8 cellular contexts compared by ENCODE assay signal in genomic region chr10:51699145-51699474, GRCh38. TPM values are rescaled to one million over a fixed set of nuclear protein-coding genes. Genes with fewer than 3 reads are reported as not detected.
DNase-seq lines count a peak whose midpoint lies in the region; ATAC-seq and TF ChIP-seq lines count a peak whose summit lies in the region.

No MANE protein-coding gene starts in this region.

- H3K27me3 ChIP-seq in SU-DHL-6 (ENCODE audit: low read length) (no peaks in the 10 kb centered on the region), trophoblast cell (ENCODE audit: insufficient read depth, low read length) (no peaks in the 10 kb centered on the region)

- H3K79me1 ChIP-seq in trophoblast cell (ENCODE audit: low read length), result peaks cover 7% of the 10 kb centered on the region

- peak overlapping the region; percentile 45 for H3K14ac ChIP-seq in trophoblast cell (ENCODE audit: low read length)

- H3F3A ChIP-seq in SU-DHL-6 (ENCODE audit: insufficient read depth), result no peaks in the 10 kb centered on the region

- peaks cover 5 to 9% of the 10 kb centered on the region in 2 experiments for H3K4me1 ChIP-seq in trophoblast cell (ENCODE audit: control insufficient read depth in 1 of 2, insufficient read depth in 2 of 2, low read length in 2 of 2)

- H2BK5ac ChIP-seq in trophoblast cell (ENCODE audit: low read depth, low read length, poor library complexity), result no peak overlapping the region

- H2BK120ac ChIP-seq in trophoblast cell (ENCODE audit: insufficient read depth, low read length, poor library complexity), result no peak overlapping the region

- H3K27ac ChIP-seq in SU-DHL-6 (ENCODE audit: low read depth, low read length) (peak overlapping the region; percentile 82), trophoblast cell (ENCODE audit: low read depth, low read length) (peak overlapping the region; percentile 29)

- WGBS in trophoblast cell (ENCODE audit: extremely low coverage, insufficient coverage, insufficient read length), result no CpG with 5 or more reads among the region's 14 CpGs

- H4K91ac ChIP-seq in trophoblast cell (ENCODE audit: low read depth, low read length), result peak overlapping the region; percentile 72

- ATAC-seq in HG02970 (IDR thresholded peaks at IDR 0.05; ENCODE audit: low FRiP score, unreplicated experiment), result peak; percentile 31

- peak; percentile 67 for DNase-seq in NCI-H748 (lab: John Stamatoyannopoulos, UW; ENCODE audit: unreplicated experiment)
- DNase-seq in NCI-H748 treated with DMSO at 0.1 percent for 48 hours (lab: John Stamatoyannopoulos, UW), result no peak
- no peak for DNase-seq in fibroblast of pulmonary artery (ENCODE audit: low read depth)
- no peak for DNase-seq in trophoblast cell
- DNase-seq in RPMI8226, result no peak
- DNase-seq in globus pallidus (ENCODE audit: low spot score), result no peak

- H3K9me3 ChIP-seq in SU-DHL-6 (ENCODE audit: insufficient read depth, low read length), result no peaks in the 10 kb centered on the region
- H3K9me3 ChIP-seq in trophoblast cell (ENCODE audit: insufficient read depth, low read depth, low read length), result no peaks in the 10 kb centered on the region

- H3K18ac ChIP-seq in trophoblast cell (ENCODE audit: low read length), result peak overlapping the region; percentile 50

- H2AFZ ChIP-seq in SU-DHL-6 (ENCODE audit: low read depth, low read length, severe bottlenecking) (peak overlapping the region; percentile 78), trophoblast cell (ENCODE audit: insufficient read depth, low read length, poor library complexity) (peak overlapping the region; percentile 61)

- H4K20me1 ChIP-seq in SU-DHL-6 (ENCODE audit: low read depth, low read length), result peaks cover 10% of the 10 kb centered on the region; the same call in 1 of the 2 replicates

- H3K9me2 ChIP-seq in SU-DHL-6 (replicated peaks; ENCODE audit: insufficient read depth, low read length), result no peaks in the 10 kb centered on the region

- peak overlapping the region; percentile 95 for H3K4me3 ChIP-seq in SU-DHL-6 (ENCODE audit: insufficient read depth, low read length, poor library complexity, severe bottlenecking)
- peak overlapping the region; percentile 95 for H3K4me3 ChIP-seq in fibroblast of pulmonary artery (replicated peaks; ENCODE audit: low read depth, low read length)
- peak overlapping the region; percentile 80 for H3K4me3 ChIP-seq in trophoblast cell (ENCODE audit: low read depth, low read length)

- H3K9ac ChIP-seq in SU-DHL-6 (ENCODE audit: low read length), result peak overlapping the region; percentile 72
- peak overlapping the region; percentile 81 for H3K9ac ChIP-seq in trophoblast cell (ENCODE audit: low read length)

- H3K4me2 ChIP-seq in SU-DHL-6 (ENCODE audit: low read depth, low read length, poor library complexity, severe bottlenecking) (peak overlapping the region; percentile 72), trophoblast cell (ENCODE audit: low read length) (peak overlapping the region; percentile 79)

- peak overlapping the region; percentile 80 for H4K8ac ChIP-seq in trophoblast cell (ENCODE audit: low read depth, low read length)

- H3K79me2 ChIP-seq in SU-DHL-6 (ENCODE audit: insufficient read depth, low read length), result peaks cover 30% of the 10 kb centered on the region
- H3K79me2 ChIP-seq in trophoblast cell (ENCODE audit: control insufficient read depth, insufficient read depth, low read length, poor library complexity), result peaks cover 11% of the 10 kb centered on the region

- peak overlapping the region; percentile 66 for H4K12ac ChIP-seq in trophoblast cell (ENCODE audit: low read depth, low read length)

- TF ChIP-seq CTCF in SU-DHL-6 (IDR thresholded peaks at IDR 0.05; ENCODE audit: insufficient read depth, low read length, poor library complexity, severe bottlenecking), result no peak
- no peak for TF ChIP-seq CTCF in fibroblast of pulmonary artery (IDR thresholded peaks at IDR 0.05; ENCODE audit: low read length, missing control alignments)

- H3K23ac ChIP-seq in trophoblast cell (ENCODE audit: low read length), result no peak overlapping the region

- H3K36me3 ChIP-seq in SU-DHL-6 (ENCODE audit: low read length) (no peaks in the 10 kb centered on the region; the same call in 1 of the 2 replicates), trophoblast cell (ENCODE audit: control insufficient read depth in 1 of 2, insufficient read depth in 2 of 2, low read length in 2 of 2) (peaks cover 4 to 9% of the 10 kb centered on the region in 2 experiments)

- no peak overlapping the region for H2BK12ac ChIP-seq in trophoblast cell (ENCODE audit: low read length)

- no peak overlapping the region for H2AK5ac ChIP-seq in trophoblast cell (ENCODE audit: low read length)

- H3K4ac ChIP-seq in trophoblast cell (ENCODE audit: low read depth, low read length), result peak overlapping the region; percentile 28

RNA-seq across cellular contexts. Expression of gene CSTF2T, which starts 0.3 kb away (rescaled TPM):
- polyA plus RNA-seq in trophoblast cell (2013), result 11.1 and 11.3 TPM in 2 replicates
